26 cellular contexts compared by ENCODE assay signal in the genomic region with DNA sequence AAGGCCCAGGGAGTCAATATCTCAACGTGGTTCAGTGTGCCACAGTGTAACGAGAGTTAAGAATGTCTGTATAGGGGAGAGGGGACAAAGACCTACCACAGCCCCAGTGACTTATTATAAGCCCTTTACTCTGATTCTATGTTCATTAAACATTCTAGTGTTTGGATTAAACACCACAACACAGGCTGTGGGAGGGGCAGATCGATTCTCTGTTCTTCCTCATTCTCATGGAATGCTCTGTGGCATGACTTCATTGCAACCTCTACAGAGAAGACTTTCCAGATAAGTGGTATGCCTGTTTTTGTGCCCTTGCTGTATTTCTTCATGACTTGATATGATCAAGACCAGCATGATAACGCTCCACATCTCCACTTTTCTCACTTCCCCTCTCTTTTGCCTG. TPM values are rescaled to one million over a fixed set of nuclear protein-coding genes. Genes with fewer than 3 reads are reported as not detected.
DNase-seq lines count a peak whose midpoint lies in the region; ATAC-seq, FAIRE-seq and TF ChIP-seq lines count a peak whose summit lies in the region.
"Had no signal": no experiment of that assay in that cellular context is flagged by ENCODE, and none has a peak within 500 bp of the region (broad histone marks: within the 10 kb centered on the region; RNA-seq: fewer than 3 reads in every experiment).

No MANE protein-coding gene starts in this region.

- H3K27ac ChIP-seq in upper lobe of right lung, result no peak overlapping the region
- H3K27ac ChIP-seq: SK-N-MC had no signal

- FAIRE-seq in GM12891 (lab: Jason Lieb, UNC), result no peak
- FAIRE-seq: G401.6, GM12878, GM18507, RCC 7860 had no signal

- H3K4me3 ChIP-seq in epithelial cell of esophagus (ENCODE audit: low read length) (no peak overlapping the region), upper lobe of right lung (no peak overlapping the region), MG63 (no peak overlapping the region)
- H3K4me3 ChIP-seq: GM12878, GM23338, SK-N-MC had no signal

- intact Hi-C loops in upper lobe of right lung (cut with DNase I), result no loop called here

- TF ChIP-seq CTCF in epithelial cell of esophagus (IDR thresholded peaks at IDR 0.05; ENCODE audit: insufficient read depth, low read depth, low read length, missing control alignments) (no peak), upper lobe of right lung (IDR thresholded peaks at IDR 0.05) (no peak)

- H3K9me3 ChIP-seq in upper lobe of right lung, result no peaks in the 10 kb centered on the region
- no peaks in the 10 kb centered on the region; the same call in 1 of the 2 replicates for H3K9me3 ChIP-seq in MG63
- H3K9me3 ChIP-seq: Caco-2 had no signal

- DNase-seq in GM12891 (ENCODE audit: insufficient read length, low spot score), result no peak
- peak; percentile 17 for DNase-seq in OCI-M1 (lab: John Stamatoyannopoulos, UW)
- DNase-seq in epithelial cell of esophagus (ENCODE audit: low read depth), result peak; percentile 39
- no peak for DNase-seq in upper lobe of right lung
- DNase-seq in medulla oblongata (ENCODE audit: extremely low spot score), result no peak
- no peak for DNase-seq in MG63
- no peak for DNase-seq in NCI-H226
- DNase-seq: ACHN; Caco-2; CD4-positive, CD25-positive, alpha-beta regulatory T cell; DMS53; NCI-H1048; NCI-H1436 treated with DMSO at 0.1 percent for 48 hours; NCI-H2029 treated with DMSO at 0.1 percent for 48 hours; NCI-H510A treated with DMSO at 0.1 percent for 48 hours; Right ventricle myocardium superior had no signal

- H3K36me3 ChIP-seq in upper lobe of right lung (no peaks in the 10 kb centered on the region), MG63 (no peaks in the 10 kb centered on the region)

- no peaks in the 10 kb centered on the region for H3K27me3 ChIP-seq in upper lobe of right lung
- peaks cover 10% of the 10 kb centered on the region; the same call in 1 of the 2 replicates for H3K27me3 ChIP-seq in MG63

- TF ChIP-seq POLR2A in GM12891 (IDR thresholded peaks at IDR 0.05; ENCODE audit: low read depth, low read length), result no peak

- H3K4me1 ChIP-seq in upper lobe of right lung, result no peaks in the 10 kb centered on the region
- H3K4me1 ChIP-seq: Caco-2 had no signal

- ATAC-seq in upper lobe of right lung, result peak; percentile 32
- ATAC-seq: GM12878, GM23338, HCT116 had no signal

TF ChIP-seq in GM12891, 5 proteins besides CTCF, POLR2A, EP300 and RAD21:
- TF ChIP-seq TAF1 (IDR thresholded peaks at IDR 0.05; ENCODE audit: low read depth, low read length), result no peak
- 0 out of 2 replicates have a peak, but pooled peaks have one; percentile 10 for TF ChIP-seq SPI1 (IDR thresholded peaks at IDR 0.05; ENCODE audit: low read depth, low read length)
TF ChIP-seq in GM12891: peak in this region for 1.

RNA-seq across cellular contexts. Expression of a gene that starts 39.0 kb away (rescaled TPM):
- not detected for polyA plus RNA-seq in GM12891 (2012; ENCODE audit: low read depth, missing spikeins)
- 0.93 TPM for total RNA-seq in upper lobe of right lung
- total RNA-seq in MG63 (2014; rRNA removed; shearing (Covaris generic); ENCODE audit: low replicate concordance), result not detected in 2 replicates
- total RNA-seq: Caco-2; CD4-positive, CD25-positive, alpha-beta regulatory T cell; GM23338; HT1080; LHCN-M2 had no signal
- polyA plus RNA-seq: CD4-positive, CD25-positive, alpha-beta regulatory T cell; GM23338; IgD-negative memory B cell had no signal

Comparison
In these comparisons a context has a peak if more than half of its experiments do, and no peak if none do; other contexts are left out.
1. DNase-seq: peak in OCI-M1 (single experiment) and epithelial cell of esophagus (single experiment); none in GM12891 (single experiment), upper lobe of right lung (single experiment), medulla oblongata (single experiment), MG63 (single experiment) and NCI-H226 (single experiment).